ENCODE assay signal across 13 cellular contexts in genomic region chr18:13831864-13832508, GRCh38. TPM values are rescaled to one million over a fixed set of nuclear protein-coding genes. Genes with fewer than 3 reads are reported as not detected.
DNase-seq lines count a peak whose midpoint lies in the region; ATAC-seq lines count a peak whose summit lies in the region.
"Had no signal": no experiment of that assay in that cellular context is flagged by ENCODE, and none has a peak within 500 bp of the region (broad histone marks: within the 10 kb centered on the region; RNA-seq: fewer than 3 reads in every experiment).

No MANE protein-coding gene starts in this region.

- H4K5ac ChIP-seq in mesendoderm (ENCODE audit: low read length), result no peak overlapping the region

- H3K4me1 ChIP-seq in mesendoderm (ENCODE audit: control insufficient read depth, low read depth, low read length), result no peaks in the 10 kb centered on the region

- no peak overlapping the region for H4K8ac ChIP-seq in mesendoderm (ENCODE audit: low read depth, low read length)

- H3K23ac ChIP-seq in mesendoderm (ENCODE audit: low read length), result no peak overlapping the region

- H3K4me2 ChIP-seq in mesendoderm (ENCODE audit: low read length), result no peak overlapping the region

- no peaks in the 10 kb centered on the region for H3K79me1 ChIP-seq in mesendoderm (ENCODE audit: low read length)

- H3K9ac ChIP-seq in mesendoderm (ENCODE audit: low read length), result no peak overlapping the region

- no peaks in the 10 kb centered on the region for H3K36me3 ChIP-seq in mesendoderm (ENCODE audit: control insufficient read depth, insufficient read depth, low read length)

- H3K56ac ChIP-seq in mesendoderm (ENCODE audit: low read length), result no peak overlapping the region

- H2BK120ac ChIP-seq in mesendoderm (ENCODE audit: low read depth, low read length), result no peak overlapping the region

- H3K18ac ChIP-seq in mesendoderm (ENCODE audit: low read length), result no peak overlapping the region

- H2BK5ac ChIP-seq in mesendoderm (ENCODE audit: low read length), result no peak overlapping the region

- no peaks in the 10 kb centered on the region for H3K79me2 ChIP-seq in mesendoderm (ENCODE audit: control insufficient read depth, insufficient read depth, low read length)

- ATAC-seq in GM18868 (IDR thresholded peaks at IDR 0.05; ENCODE audit: unreplicated experiment), result no peak
- no peak for ATAC-seq in GM21423 (IDR thresholded peaks at IDR 0.05; ENCODE audit: unreplicated experiment)

- DNase-seq in ELF-1 (ENCODE audit: low read depth, low spot score) (peak; percentile 81), HT-29 (ENCODE audit: low spot score) (peak; percentile 73), SK-MEL-5 (ENCODE audit: low read depth, low spot score) (peak; percentile 52), mesendoderm (peak; percentile 66), NCI-H510A (lab: John Stamatoyannopoulos, UW) (no peak)
- no peak for DNase-seq in activated CD4-positive, alpha-beta T cell treated with anti-CD3 and anti-CD28 coated beads for 4 hours
- DNase-seq: DMS153, naive B cell had no signal

- H3K4me3 ChIP-seq in mesendoderm (ENCODE audit: low read length), result no peak overlapping the region
- H3K4me3 ChIP-seq: skin epidermis had no signal

- in situ Hi-C loops in SK-MEL-5 (cut with HindIII; ENCODE audit: low pct_unique_long_range_greater_than_20kb, low sequenced_read_pairs), result no loop called here

- H2BK15ac ChIP-seq in mesendoderm (replicated peaks; ENCODE audit: low read depth), result no peak overlapping the region

- no peak overlapping the region for H3K27ac ChIP-seq in mesendoderm (ENCODE audit: low read depth, low read length)
- H3K27ac ChIP-seq: skin epidermis had no signal

- no CpG with 5 or more reads among the region's 11 CpGs for WGBS in mesendoderm (ENCODE audit: extremely low coverage, insufficient coverage, low lambda C conversion rate)

- no peak overlapping the region for H3K4ac ChIP-seq in mesendoderm (ENCODE audit: low read depth, low read length)

- H2AK5ac ChIP-seq in mesendoderm (ENCODE audit: low read length), result no peak overlapping the region

- H3K27me3 ChIP-seq in mesendoderm (ENCODE audit: insufficient read depth, low read length, poor library complexity), result no peaks in the 10 kb centered on the region

RNA-seq across cellular contexts. Expression of gene MC5R, which starts 8.0 kb away (rescaled TPM):
- total RNA-seq in HT-29 (2014; rRNA removed; shearing (Covaris generic)), result 0.47 TPM in 1 of 2 replicates, not detected in the other
- not detected in 2 replicates for total RNA-seq in SK-MEL-5 (2014; rRNA removed; shearing (Covaris generic))
- not detected in 2 replicates for polyA plus RNA-seq in SK-MEL-5 (2015; cell fraction: cytosol; rRNA removed)
- not detected in 2 replicates for polyA plus RNA-seq in SK-MEL-5 (2015; cell fraction: nucleus; rRNA removed)
- polyA plus RNA-seq in mesendoderm (2013, experiment 1 of 2), result 0.11 TPM
- polyA plus RNA-seq in mesendoderm (2013, experiment 2 of 2), result 0.08 TPM
- total RNA-seq: endothelial cell of umbilical vein had no signal
- polyA plus RNA-seq: endothelial cell of umbilical vein, IgD-negative memory B cell had no signal

Comparison
In these comparisons a context has a peak if more than half of its experiments do, and no peak if none do; other contexts are left out.
1. DNase-seq: peak in ELF-1 (single experiment), HT-29 (single experiment), SK-MEL-5 (single experiment) and mesendoderm (single experiment); none in activated CD4-positive, alpha-beta T cell treated with anti-CD3 and anti-CD28 coated beads for 4 hours (0 of 2) and NCI-H510A (single experiment).